ENCODE assay signal across 24 cellular contexts in the genomic region with DNA sequence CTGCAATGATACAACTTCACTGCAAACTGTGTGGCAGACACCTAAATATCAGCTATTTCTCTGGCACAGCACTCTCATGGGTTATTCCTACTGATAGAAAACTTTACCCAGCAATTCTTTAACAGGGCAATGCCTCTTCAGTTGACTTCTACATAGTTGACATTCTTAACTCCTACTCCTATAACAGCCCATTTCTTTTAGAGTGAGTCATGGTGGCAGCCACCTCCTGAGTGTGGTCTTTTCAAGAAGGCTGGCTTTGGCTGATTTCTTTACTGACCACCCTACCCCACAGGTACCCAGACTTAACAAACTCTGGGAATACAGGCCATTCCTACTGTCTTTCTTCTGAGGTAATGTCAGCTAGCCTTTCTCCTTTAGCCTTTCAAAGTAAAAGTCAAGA.
DNase-seq lines count a peak whose midpoint lies in the region; ATAC-seq and TF ChIP-seq lines count a peak whose summit lies in the region.
"Had no signal": no experiment of that assay in that cellular context is flagged by ENCODE, and none has a peak within 500 bp of the region (broad histone marks: within the 10 kb centered on the region; RNA-seq: fewer than 3 reads in every experiment).

No MANE protein-coding gene starts in this region.

- ATAC-seq in GM23338 (0 out of 3 replicates have a peak, but pooled peaks have one; percentile 22), HG02970 (IDR thresholded peaks at IDR 0.05; ENCODE audit: low FRiP score, unreplicated experiment) (no peak), left colon (no peak)
- ATAC-seq: natural killer cell treated with Interleukin-12 subunit alpha and Interleukin-12 subunit beta and Interleukin-15 and Interleukin-18, amount 100 ng/mL, for 72 hours had no signal

- H3K27me3 Mint-ChIP-seq in GM23338 (ENCODE audit: insufficient read depth, low read depth, poor library complexity) (no peaks in the 10 kb centered on the region), neural progenitor cell (ENCODE audit: insufficient read depth, low read depth) (no peaks in the 10 kb centered on the region)
- H3K27me3 Mint-ChIP-seq: natural killer cell treated with Interleukin-12 subunit alpha and Interleukin-12 subunit beta and Interleukin-15 and Interleukin-18, amount 100 ng/mL, for 72 hours had no signal

- intact Hi-C loops in left colon (cut with DNase I, micrococcal nuclease) = no loop called here

- peaks cover 10% of the 10 kb centered on the region for H3K4me1 Mint-ChIP-seq in GM23338
- H3K4me1 Mint-ChIP-seq in neural progenitor cell = peaks cover 8% of the 10 kb centered on the region

- H3K36me3 Mint-ChIP-seq in GM23338 (ENCODE audit: low read depth) (no peaks in the 10 kb centered on the region; the same call in 2 of the 3 replicates), neural progenitor cell (no peaks in the 10 kb centered on the region)

- DNase-seq in GM23338 (ENCODE audit: low spot score) (peak; percentile 12), amniotic epithelial cell (ENCODE audit: low read depth) (peak; percentile 7), foreskin fibroblast (peak; percentile 19 to 59), neural progenitor cell (ENCODE audit: low spot score) (no peak), left colon (no peak), T-helper 1 cell (no peak)
- DNase-seq in stimulated activated CD4-positive, alpha-beta T cell treated with anti-CD3 and anti-CD28 coated beads, Interleukin-15, amount 100 ng/mL, for 24 hours = no peak
- DNase-seq: activated naive CD4-positive, alpha-beta T cell treated with anti-CD3 and anti-CD28 coated beads for 36 hours; activated T-cell treated with anti-CD3 and anti-CD28 coated beads, Interleukin-2, amount 50 U/mL, for 48 hours; cerebellar nuclear complex; effector memory CD4-positive, alpha-beta T cell; GDM1; HCEC 1CT; midbrain; NCI-H1694 treated with DMSO at 0.1 percent for 48 hours; SHP77; sigmoid colon had no signal

- H3K79me2 ChIP-seq in GM23338 (replicated peaks; ENCODE audit: insufficient read depth) (no peaks in the 10 kb centered on the region), neural progenitor cell (ENCODE audit: low read depth) (no peaks in the 10 kb centered on the region)

- H2AFZ ChIP-seq in GM23338 (no peak overlapping the region), neural progenitor cell (replicated peaks) (peak overlapping the region; percentile 42)

- H3K27ac Mint-ChIP-seq in GM23338 = no peak overlapping the region
- no peak overlapping the region for H3K27ac Mint-ChIP-seq in neural progenitor cell
- H3K27ac Mint-ChIP-seq: activated naive CD4-positive, alpha-beta T cell treated with anti-CD3 and anti-CD28 coated beads for 36 hours; natural killer cell treated with Interleukin-12 subunit alpha and Interleukin-12 subunit beta and Interleukin-15 and Interleukin-18, amount 100 ng/mL, for 72 hours had no signal

- H3K4me3 Mint-ChIP-seq in GM23338 (no peak overlapping the region), neural progenitor cell (no peak overlapping the region)
- H3K4me3 Mint-ChIP-seq: activated naive CD4-positive, alpha-beta T cell treated with anti-CD3 and anti-CD28 coated beads for 36 hours; natural killer cell treated with Interleukin-12 subunit alpha and Interleukin-12 subunit beta and Interleukin-15 and Interleukin-18, amount 100 ng/mL, for 72 hours had no signal

- H3F3A ChIP-seq in GM23338 (replicated peaks; ENCODE audit: low read depth) (no peaks in the 10 kb centered on the region), neural progenitor cell (ENCODE audit: low read depth) (no peaks in the 10 kb centered on the region)

- H4K20me1 ChIP-seq in GM23338 (replicated peaks; ENCODE audit: insufficient read depth) (no peaks in the 10 kb centered on the region), neural progenitor cell (ENCODE audit: low read depth) (no peaks in the 10 kb centered on the region)

- H3K27me3 ChIP-seq in GM23338 (ENCODE audit: insufficient read depth) (no peaks in the 10 kb centered on the region), neural progenitor cell (no peaks in the 10 kb centered on the region)
- H3K27me3 ChIP-seq: esophagus muscularis mucosa, sigmoid colon, suprapubic skin, vagina had no signal

- H3K4me1 ChIP-seq in GM23338 (ENCODE audit: insufficient read depth) = peaks cover 5% of the 10 kb centered on the region; the same call in 1 of the 2 replicates
- H3K4me1 ChIP-seq in neural progenitor cell = no peaks in the 10 kb centered on the region
- H3K4me1 ChIP-seq: esophagus muscularis mucosa, sigmoid colon, vagina had no signal

- H3K9me3 ChIP-seq in neural progenitor cell (ENCODE audit: low read depth) = no peaks in the 10 kb centered on the region
- H3K9me3 ChIP-seq: esophagus muscularis mucosa, sigmoid colon, suprapubic skin, vagina had no signal

- H3K9me3 Mint-ChIP-seq in GM23338 (no peaks in the 10 kb centered on the region), neural progenitor cell (peaks cover 2% of the 10 kb centered on the region)
- H3K9me3 Mint-ChIP-seq: activated naive CD4-positive, alpha-beta T cell treated with anti-CD3 and anti-CD28 coated beads for 36 hours had no signal

- H3K4me3 ChIP-seq in GM23338 (no peak overlapping the region), foreskin fibroblast (ENCODE audit: low read depth in 1 of 2, low read length in 2 of 2) (no peak overlapping the region), neural progenitor cell (no peak overlapping the region)
- H3K4me3 ChIP-seq: esophagus muscularis mucosa, sigmoid colon, suprapubic skin, vagina had no signal

- no peak overlapping the region for H3K9ac ChIP-seq in neural progenitor cell
- H3K9ac ChIP-seq: KMS-11 had no signal

- no peak for TF ChIP-seq CTCF in GM23338 (conservative IDR thresholded peaks at IDR 0.05; ENCODE audit: low read depth in 2 of 2)
- no peak for TF ChIP-seq CTCF in foreskin fibroblast (IDR thresholded peaks at IDR 0.05; ENCODE audit: low read depth, low read length)
- no peak for TF ChIP-seq CTCF in neural progenitor cell (IDR thresholded peaks at IDR 0.05)

- H3K9me2 ChIP-seq in GM23338 (ENCODE audit: insufficient read depth) = no peaks in the 10 kb centered on the region; the same call in 1 of the 2 replicates

- H3K4me2 ChIP-seq in GM23338 (no peak overlapping the region), neural progenitor cell (no peak overlapping the region)
- H3K4me2 ChIP-seq: KMS-11 had no signal

- H3K36me3 ChIP-seq in GM23338 (ENCODE audit: insufficient read depth) (no peaks in the 10 kb centered on the region), neural progenitor cell (no peaks in the 10 kb centered on the region)
- H3K36me3 ChIP-seq: esophagus muscularis mucosa, sigmoid colon, suprapubic skin, vagina had no signal

- no peak overlapping the region for H3K27ac ChIP-seq in GM23338 (ENCODE audit: low read depth)
- H3K27ac ChIP-seq in neural progenitor cell = no peak overlapping the region
- H3K27ac ChIP-seq: C4-2B, esophagus muscularis mucosa, KMS-11, sigmoid colon, suprapubic skin, vagina had no signal

TF ChIP-seq in GM23338, 12 proteins besides CTCF, POLR2A, EP300 and RAD21 (continues in another document):
- TF ChIP-seq CREB1 (CRISPR knock-in tag; IDR thresholded peaks at IDR 0.05; ENCODE audit: low read depth) (no peak), ZNF114 (CRISPR knock-in tag; IDR thresholded peaks at IDR 0.05) (no peak), ZNF331 (CRISPR knock-in tag; IDR thresholded peaks at IDR 0.05; ENCODE audit: low read depth) (no peak), STAT1 (IDR thresholded peaks at IDR 0.05; ENCODE audit: unreplicated experiment) (no peak), ETS1 (IDR thresholded peaks at IDR 0.05) (no peak), NANOG (IDR thresholded peaks at IDR 0.05; ENCODE audit: borderline replicate concordance) (no peak), EZH2 (IDR thresholded peaks at IDR 0.05; ENCODE audit: low read depth, unreplicated experiment) (no peak), POLR2AphosphoS5 (IDR thresholded peaks at IDR 0.05; ENCODE audit: low read depth) (no peak), JUNB (IDR thresholded peaks at IDR 0.05; ENCODE audit: unreplicated experiment) (no peak)
- TF ChIP-seq, protein P1, sequence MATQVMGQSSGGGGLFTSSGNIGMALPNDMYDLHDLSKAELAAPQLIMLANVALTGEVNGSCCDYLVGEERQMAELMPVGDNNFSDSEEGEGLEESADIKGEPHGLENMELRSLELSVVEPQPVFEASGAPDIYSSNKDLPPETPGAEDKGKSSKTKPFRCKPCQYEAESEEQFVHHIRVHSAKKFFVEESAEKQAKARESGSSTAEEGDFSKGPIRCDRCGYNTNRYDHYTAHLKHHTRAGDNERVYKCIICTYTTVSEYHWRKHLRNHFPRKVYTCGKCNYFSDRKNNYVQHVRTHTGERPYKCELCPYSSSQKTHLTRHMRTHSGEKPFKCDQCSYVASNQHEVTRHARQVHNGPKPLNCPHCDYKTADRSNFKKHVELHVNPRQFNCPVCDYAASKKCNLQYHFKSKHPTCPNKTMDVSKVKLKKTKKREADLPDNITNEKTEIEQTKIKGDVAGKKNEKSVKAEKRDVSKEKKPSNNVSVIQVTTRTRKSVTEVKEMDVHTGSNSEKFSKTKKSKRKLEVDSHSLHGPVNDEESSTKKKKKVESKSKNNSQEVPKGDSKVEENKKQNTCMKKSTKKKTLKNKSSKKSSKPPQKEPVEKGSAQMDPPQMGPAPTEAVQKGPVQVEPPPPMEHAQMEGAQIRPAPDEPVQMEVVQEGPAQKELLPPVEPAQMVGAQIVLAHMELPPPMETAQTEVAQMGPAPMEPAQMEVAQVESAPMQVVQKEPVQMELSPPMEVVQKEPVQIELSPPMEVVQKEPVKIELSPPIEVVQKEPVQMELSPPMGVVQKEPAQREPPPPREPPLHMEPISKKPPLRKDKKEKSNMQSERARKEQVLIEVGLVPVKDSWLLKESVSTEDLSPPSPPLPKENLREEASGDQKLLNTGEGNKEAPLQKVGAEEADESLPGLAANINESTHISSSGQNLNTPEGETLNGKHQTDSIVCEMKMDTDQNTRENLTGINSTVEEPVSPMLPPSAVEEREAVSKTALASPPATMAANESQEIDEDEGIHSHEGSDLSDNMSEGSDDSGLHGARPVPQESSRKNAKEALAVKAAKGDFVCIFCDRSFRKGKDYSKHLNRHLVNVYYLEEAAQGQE (IDR thresholded peaks at IDR 0.05; ENCODE audit: unreplicated experiment) = no peak

Comparison
In these comparisons a context has a peak if more than half of its experiments do, and no peak if none do; other contexts are left out.
1. DNase-seq: peak in GM23338 (single experiment), amniotic epithelial cell (single experiment) and foreskin fibroblast (2 of 2); none in neural progenitor cell (single experiment), stimulated activated CD4-positive, alpha-beta T cell treated with anti-CD3 and anti-CD28 coated beads, Interleukin-15, amount 100 ng/mL, for 24 hours (single experiment), left colon (0 of 2) and T-helper 1 cell (0 of 5).